22 cellular contexts compared by ENCODE assay signal in genomic region chr19:5260381-5260967, GRCh38.
"Had no signal": no experiment of that assay in that cellular context is flagged by ENCODE, and none has a peak within 500 bp of the region (broad histone marks: within the 10 kb centered on the region; RNA-seq: fewer than 3 reads in every experiment).

No MANE protein-coding gene starts in this region.

- H3K4me3 Mint-ChIP-seq: activated B cell treated with CpG ODN at 0.5 μM for 24 hours; activated CD8-positive, alpha-beta T cell treated with anti-CD3 and anti-CD28 coated beads, Interleukin-2, amount 10 ng/mL, durations not matched to agents 7 days and 5 days; activated T-cell treated with anti-CD3 and anti-CD28 coated beads, Interleukin-2, amount 50 U/mL, for 72 hours; naive B cell had no signal

- ATAC-seq: activated CD8-positive, alpha-beta T cell treated with anti-CD3 and anti-CD28 coated beads, Interleukin-2, amount 10 ng/mL, durations not matched to agents 7 days and 5 days; activated naive CD4-positive, alpha-beta T cell treated with anti-CD3 and anti-CD28 coated beads, Interleukin-2, amount 50 U/mL, for 72 hours; activated T-cell treated with anti-CD3 and anti-CD28 coated beads, Interleukin-2, amount 50 U/mL, for 72 hours; left colon had no signal

- H3K4me1 ChIP-seq: heart left ventricle, upper lobe of left lung had no signal

- H3K4me3 ChIP-seq: heart left ventricle, lung, upper lobe of left lung had no signal

- H3K27ac Mint-ChIP-seq: activated B cell treated with CpG ODN at 0.5 μM for 24 hours; activated CD8-positive, alpha-beta T cell treated with anti-CD3 and anti-CD28 coated beads, Interleukin-2, amount 10 ng/mL, durations not matched to agents 7 days and 5 days; activated T-cell treated with anti-CD3 and anti-CD28 coated beads, Interleukin-2, amount 50 U/mL, for 72 hours had no signal

- H3K36me3 ChIP-seq: neutrophil had no signal

- H3K27me3 Mint-ChIP-seq: activated B cell treated with CpG ODN at 0.5 μM for 24 hours, naive B cell had no signal

- H3K9me3 ChIP-seq: neutrophil had no signal

- DNase-seq: activated B cell treated with CpG ODN at 0.5 μM for 24 hours; activated CD4-positive, alpha-beta T cell treated with anti-CD3 and anti-CD28 coated beads for 48 hours; activated CD8-positive, alpha-beta memory T cell treated with anti-CD3 and anti-CD28 coated beads, Interleukin-2, amount 50 U/mL, for 48 hours; activated CD8-positive, alpha-beta T cell treated with anti-CD3 and anti-CD28 coated beads, Interleukin-2, amount 10 ng/mL, durations not matched to agents 7 days and 5 days; activated gamma-delta T cell; activated T-cell treated with anti-CD3 and anti-CD28 coated beads, Interleukin-2, amount 50 U/mL, for 72 hours; caudate nucleus; heart left ventricle; left colon; naive B cell; posterior cingulate gyrus; stimulated activated CD4-positive, alpha-beta T cell treated with anti-CD3 and anti-CD28 coated beads, Interleukin-15, amount 100 ng/mL, for 24 hours; stimulated activated CD4-positive, alpha-beta T cell treated with anti-CD3 and anti-CD28 coated beads, Interleukin-4, amount 100 ng/mL, for 1 hour; stimulated activated naive CD4-positive, alpha-beta T cell treated with Interleukin-2 at 50 U/mL for 16 hours; substantia nigra; upper lobe of left lung had no signal

- H3K27me3 ChIP-seq: heart left ventricle, neutrophil, upper lobe of left lung had no signal

- FAIRE-seq: colon, frontal cortex, TTC549 had no signal

- H3K4me1 Mint-ChIP-seq: activated B cell treated with CpG ODN at 0.5 μM for 24 hours, naive B cell had no signal

- H3K27ac ChIP-seq: heart left ventricle, neutrophil, upper lobe of left lung had no signal
